8 cellular contexts compared by ENCODE assay signal in the genomic region with DNA sequence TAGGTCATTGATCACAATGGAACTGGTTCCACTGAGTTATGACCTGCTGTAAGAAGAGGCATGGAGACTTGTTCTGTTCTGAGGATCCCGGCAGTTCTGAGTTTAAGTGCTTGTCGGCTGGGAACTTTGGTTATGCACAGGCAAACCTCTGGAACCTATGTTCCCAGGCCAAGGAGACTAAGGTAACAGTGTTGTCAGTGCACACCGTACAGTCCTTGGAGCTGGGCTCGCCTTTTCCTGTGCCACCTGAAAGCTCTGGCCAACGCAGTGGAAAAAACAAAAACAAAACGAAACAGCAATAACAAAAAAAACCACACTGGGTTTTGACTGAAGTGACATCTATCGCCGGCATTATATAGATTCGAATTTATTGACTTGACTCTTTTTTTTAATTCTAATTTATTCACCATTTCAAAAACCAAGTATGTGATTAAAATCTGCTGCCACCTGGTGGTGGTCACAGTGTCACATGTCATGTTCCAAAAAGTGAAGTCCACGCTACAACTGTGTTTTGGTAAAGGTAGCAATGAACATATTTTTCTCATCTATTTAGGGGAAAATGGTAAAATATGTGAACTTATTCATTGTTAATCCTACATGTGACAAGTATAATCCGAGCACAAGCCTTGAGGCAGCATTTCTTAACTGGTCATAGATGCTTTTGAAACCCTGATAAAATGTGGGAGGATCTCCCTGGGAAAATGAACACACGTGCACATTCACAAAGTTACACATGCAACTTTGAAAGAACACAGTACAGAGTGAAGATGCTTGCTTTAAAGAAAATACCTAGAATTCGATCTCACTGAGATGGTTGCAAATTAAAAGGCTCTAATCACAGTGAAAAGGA.
DNase-seq lines count a peak whose midpoint lies in the region; ATAC-seq, FAIRE-seq and TF ChIP-seq lines count a peak whose summit lies in the region.

No MANE protein-coding gene starts in this region.

- DNase-seq in AG10803 (ENCODE audit: low read depth) (peak; percentile 1), RCC 7860 (ENCODE audit: low spot score) (no peak), colonic mucosa (peak; percentile 31), OCI-M2 (lab: John Stamatoyannopoulos, UW; ENCODE audit: unreplicated experiment) (no peak)

- no peaks in the 10 kb centered on the region for H3K4me1 ChIP-seq in colonic mucosa

- peaks cover 26% of the 10 kb centered on the region for H3K27me3 Mint-ChIP-seq in nephron (ENCODE audit: low read depth)

- no peak overlapping the region for H3K4me3 Mint-ChIP-seq in nephron

- FAIRE-seq in RCC 7860 (lab: Jason Lieb, UNC) = peak; percentile 26

- H3K27ac Mint-ChIP-seq in nephron = no peak overlapping the region

- H3K4me3 ChIP-seq in AG10803 (ENCODE audit: low read length) (no peak overlapping the region), colonic mucosa (no peak overlapping the region)

- H3K9me3 Mint-ChIP-seq in nephron = peaks cover 9% of the 10 kb centered on the region

- ATAC-seq in HG03196 (IDR thresholded peaks at IDR 0.05; ENCODE audit: unreplicated experiment) (no peak), HG02610 (IDR thresholded peaks at IDR 0.05; ENCODE audit: unreplicated experiment) (no peak)

- H3K27ac ChIP-seq in colonic mucosa = no peak overlapping the region

- peaks cover 4% of the 10 kb centered on the region for H3K36me3 Mint-ChIP-seq in nephron (ENCODE audit: low read depth)

- intact Hi-C loops in colonic mucosa (cut with DNase I) = loop anchor here (5.0 kb wide), 2 partner anchors 335 to 1595 kb away; no protein-coding TSS in a partner anchor

- H3K4me1 Mint-ChIP-seq in nephron = no peaks in the 10 kb centered on the region

- no peaks in the 10 kb centered on the region for H3K9me3 ChIP-seq in colonic mucosa

- TF ChIP-seq CTCF in AG10803 (conservative IDR thresholded peaks at IDR 0.05; ENCODE audit: low read length) (peak; percentile 52), GM12872 (IDR thresholded peaks at IDR 0.05; ENCODE audit: insufficient read depth, low read depth, low read length) (peak; percentile 51), colonic mucosa (IDR thresholded peaks at IDR 0.05) (peak; percentile 62), nephron (IDR thresholded peaks at IDR 0.05; ENCODE audit: unreplicated experiment in 3 of 3) (peak; percentile 79 to 92 (median 85))

- H3K9ac ChIP-seq in colonic mucosa (ENCODE audit: low read depth in 2 of 2, low read length in 2 of 2) = no peak overlapping the region

- H3K27me3 ChIP-seq in colonic mucosa = no peaks in the 10 kb centered on the region

- no peaks in the 10 kb centered on the region for H3K36me3 ChIP-seq in colonic mucosa

Comparison
In these comparisons a context has a peak if more than half of its experiments do, and no peak if none do; other contexts are left out.
1. DNase-seq: peak in AG10803 (single experiment) and colonic mucosa (single experiment); none in RCC 7860 (single experiment) and OCI-M2 (single experiment).
2. Peak in every context shown above with its lines, with median percentiles within 50 percentile points of each other: CTCF ChIP-seq.